Comparison of ENCODE assay signal across 16 cellular contexts in the genomic region with DNA sequence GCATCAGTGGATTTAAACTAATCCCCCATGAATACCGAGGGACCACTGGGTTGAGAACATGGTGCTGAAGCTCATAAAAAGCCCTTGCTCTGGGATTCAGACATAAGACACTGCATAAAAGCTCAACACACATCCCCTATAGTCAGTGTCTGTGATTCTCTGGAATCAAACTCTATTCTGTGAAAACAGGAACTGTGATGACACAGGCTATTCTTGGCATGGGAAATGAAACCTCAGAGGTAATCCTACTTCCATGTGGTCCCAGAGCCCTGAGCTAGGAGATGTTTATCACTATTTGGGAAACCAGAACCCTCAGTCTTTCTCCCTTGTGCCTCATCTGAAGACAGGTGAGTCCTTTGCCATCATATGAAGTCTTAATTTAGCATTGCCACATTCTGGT.
"Had no signal": no experiment of that assay in that cellular context is flagged by ENCODE, and none has a peak within 500 bp of the region (broad histone marks: within the 10 kb centered on the region; RNA-seq: fewer than 3 reads in every experiment).

No MANE protein-coding gene starts in this region.

- ATAC-seq: activated naive CD8-positive, alpha-beta T cell treated with anti-CD3 and anti-CD28 coated beads, Interleukin-2, amount 50 U/mL, for 24 hours; activated T-helper 17 cell treated with anti-CD3 and anti-CD28 coated beads, Interleukin-2, amount 50 U/mL, for 72 hours; effector memory CD8-positive, alpha-beta T cell; heart right ventricle; left colon; lower lobe of right lung had no signal

- DNase-seq: activated CD4-positive, alpha-beta T cell treated with anti-CD3 and anti-CD28 coated beads for 1 hour; activated CD4-positive, alpha-beta T cell treated with anti-CD3 and anti-CD28 coated beads, Interleukin-2, amount 50 U/mL, for 48 hours; activated naive CD4-positive, alpha-beta T cell treated with Interleukin-2 at 50 U/mL for 16 hours; activated naive CD8-positive, alpha-beta T cell treated with anti-CD3 and anti-CD28 coated beads, Interleukin-2, amount 50 U/mL, for 24 hours; dermis blood vessel endothelial cell; effector memory CD8-positive, alpha-beta T cell; foreskin melanocyte; heart right ventricle; left colon; lower lobe of right lung; midbrain; sigmoid colon; stimulated activated CD4-positive, alpha-beta T cell treated with anti-CD3 and anti-CD28 coated beads, Interleukin-1b, Interleukin-23, amount 100 ng/mL, for 48 hours; stomach; T1000 had no signal
